Comparison of ENCODE assay signal across 11 cellular contexts in the genomic region with DNA sequence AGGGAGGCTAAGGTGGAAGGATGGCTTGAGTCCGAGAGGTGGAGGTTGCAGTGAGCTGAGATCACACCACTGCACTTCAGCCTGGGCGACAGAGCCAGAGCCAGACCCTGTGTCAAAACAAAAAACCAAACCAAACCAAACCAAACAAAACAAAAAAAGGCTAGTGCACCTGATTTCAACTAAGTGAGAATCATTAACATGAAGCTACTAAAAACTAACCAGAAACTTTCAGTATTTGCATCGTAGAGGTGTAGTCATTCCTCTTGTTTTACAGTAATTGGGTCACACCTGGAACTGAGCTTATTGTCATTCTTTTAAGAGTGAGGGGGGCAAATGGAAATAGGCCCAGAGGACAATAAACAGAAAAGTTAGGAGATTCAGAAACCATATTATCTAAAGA. TPM values are rescaled to one million over a fixed set of nuclear protein-coding genes. Genes with fewer than 3 reads are reported as not detected.
DNase-seq lines count a peak whose midpoint lies in the region; ATAC-seq, FAIRE-seq and TF ChIP-seq lines count a peak whose summit lies in the region.
"Had no signal": no experiment of that assay in that cellular context is flagged by ENCODE, and none has a peak within 500 bp of the region (broad histone marks: within the 10 kb centered on the region; RNA-seq: fewer than 3 reads in every experiment).

No MANE protein-coding gene starts in this region.

- WGBS in pancreas, 2 donors, result 67 to 80% methylated on average over 3 of the region's 3 CpGs

- peaks cover 3 to 16% (median 6%) of the 10 kb centered on the region in 3 experiments for H3K36me3 ChIP-seq in naive thymus-derived CD4-positive, alpha-beta T cell (ENCODE audit: control insufficient read depth in 2 of 3, insufficient read depth in 3 of 3, low read length in 3 of 3)
- no peaks in the 10 kb centered on the region for H3K36me3 ChIP-seq in pancreas
- H3K36me3 ChIP-seq: transverse colon had no signal

- H3K9me3 Mint-ChIP-seq in activated CD4-positive, alpha-beta T cell treated with anti-CD3 and anti-CD28 coated beads, Interleukin-2, amount 10 ng/mL, durations not matched to agents 24 days and 14 days, result no peaks in the 10 kb centered on the region
- no peaks in the 10 kb centered on the region for H3K9me3 Mint-ChIP-seq in naive thymus-derived CD4-positive, alpha-beta T cell
- H3K9me3 Mint-ChIP-seq: activated naive CD4-positive, alpha-beta T cell treated with anti-CD3 and anti-CD28 coated beads, Interleukin-2, amount 10 ng/mL, durations not matched to agents 7 days and 5 days had no signal

- peaks cover 56% of the 10 kb centered on the region for H3K36me3 Mint-ChIP-seq in activated CD4-positive, alpha-beta T cell treated with anti-CD3 and anti-CD28 coated beads, Interleukin-2, amount 10 ng/mL, durations not matched to agents 24 days and 14 days (ENCODE audit: low read depth)
- H3K36me3 Mint-ChIP-seq in naive thymus-derived CD4-positive, alpha-beta T cell, result peaks cover 18 to 45% (median 41%) of the 10 kb centered on the region in 5 donors

- peaks cover 0 to 10% of the 10 kb centered on the region in 2 donors for H3K4me1 ChIP-seq in naive thymus-derived CD4-positive, alpha-beta T cell (ENCODE audit: control insufficient read depth in 2 of 2, insufficient read depth in 2 of 2, low read length in 2 of 2)
- H3K4me1 ChIP-seq in pancreas, result peaks cover 0 to 9% (median 6%) of the 10 kb centered on the region in 3 donors

- no peaks in the 10 kb centered on the region for H3K27me3 Mint-ChIP-seq in activated CD4-positive, alpha-beta T cell treated with anti-CD3 and anti-CD28 coated beads, Interleukin-2, amount 10 ng/mL, durations not matched to agents 24 days and 14 days
- H3K27me3 Mint-ChIP-seq in naive thymus-derived CD4-positive, alpha-beta T cell, result no peaks in the 10 kb centered on the region
- H3K27me3 Mint-ChIP-seq: activated naive CD4-positive, alpha-beta T cell treated with anti-CD3 and anti-CD28 coated beads, Interleukin-2, amount 10 ng/mL, durations not matched to agents 7 days and 5 days had no signal

- H3K4me1 Mint-ChIP-seq in activated CD4-positive, alpha-beta T cell treated with anti-CD3 and anti-CD28 coated beads, Interleukin-2, amount 10 ng/mL, durations not matched to agents 24 days and 14 days, result peaks cover 26% of the 10 kb centered on the region
- H3K4me1 Mint-ChIP-seq in naive thymus-derived CD4-positive, alpha-beta T cell, result peaks cover 27 to 69% (median 65%) of the 10 kb centered on the region in 7 donors

- no peaks in the 10 kb centered on the region for H3K9me3 ChIP-seq in naive thymus-derived CD4-positive, alpha-beta T cell (ENCODE audit: control insufficient read depth in 2 of 3, low read length in 3 of 3)
- H3K9me3 ChIP-seq in pancreas, result no peaks in the 10 kb centered on the region
- H3K9me3 ChIP-seq: transverse colon had no signal

- no peak for DNase-seq in activated CD4-positive, alpha-beta T cell treated with anti-CD3 and anti-CD28 coated beads, Interleukin-2, amount 10 ng/mL, durations not matched to agents 24 days and 14 days
- no peak for DNase-seq in activated CD4-positive, alpha-beta T cell treated with anti-CD3 and anti-CD28 coated beads for 1 hour
- no peak for DNase-seq in naive thymus-derived CD4-positive, alpha-beta T cell
- DNase-seq in OCI-M1 (lab: John Stamatoyannopoulos, UW), result no peak
- DNase-seq in AG08396 (ENCODE audit: low spot score), result no peak
- DNase-seq in pancreas, result no peak
- DNase-seq: activated naive CD4-positive, alpha-beta T cell treated with anti-CD3 and anti-CD28 coated beads, Interleukin-2, amount 10 ng/mL, durations not matched to agents 7 days and 5 days; transverse colon had no signal

- no peak overlapping the region for H3K4me3 Mint-ChIP-seq in activated CD4-positive, alpha-beta T cell treated with anti-CD3 and anti-CD28 coated beads, Interleukin-2, amount 10 ng/mL, durations not matched to agents 24 days and 14 days
- no peak overlapping the region for H3K4me3 Mint-ChIP-seq in naive thymus-derived CD4-positive, alpha-beta T cell
- H3K4me3 Mint-ChIP-seq: activated naive CD4-positive, alpha-beta T cell treated with anti-CD3 and anti-CD28 coated beads, Interleukin-2, amount 10 ng/mL, durations not matched to agents 7 days and 5 days had no signal

- no peak for FAIRE-seq in pancreas (lab: Jason Lieb, UNC)
- FAIRE-seq: A204.1 had no signal

- H3K27ac Mint-ChIP-seq in activated CD4-positive, alpha-beta T cell treated with anti-CD3 and anti-CD28 coated beads, Interleukin-2, amount 10 ng/mL, durations not matched to agents 24 days and 14 days, result peak overlapping the region; percentile 20
- peak overlapping the region in 6 of 9 donors; percentile 4 to 86 (median 20) for H3K27ac Mint-ChIP-seq in naive thymus-derived CD4-positive, alpha-beta T cell
- H3K27ac Mint-ChIP-seq: activated naive CD4-positive, alpha-beta T cell treated with anti-CD3 and anti-CD28 coated beads, Interleukin-2, amount 10 ng/mL, durations not matched to agents 7 days and 5 days had no signal

- intact Hi-C loops in activated CD4-positive, alpha-beta T cell treated with anti-CD3 and anti-CD28 coated beads, Interleukin-2, amount 10 ng/mL, durations not matched to agents 24 days and 14 days (cut with micrococcal nuclease), result no loop called here
- intact Hi-C loops in naive thymus-derived CD4-positive, alpha-beta T cell (cut with micrococcal nuclease), result no loop called here
- intact Hi-C loops in pancreas (cut with DNase I), result no loop called here

- TF ChIP-seq CTCF in pancreas (IDR thresholded peaks at IDR 0.05), result no peak

- POLR2A ChIA-PET in naive thymus-derived CD4-positive, alpha-beta T cell (lab: Charles Lee), result interaction anchor here (0.9 to 1.3 kb wide), 5 partner anchors 10 to 95 kb away, joined by 3 to 5 read pairs (median 4); no protein-coding TSS in a partner anchor

- no peak overlapping the region for H3K4me3 ChIP-seq in naive thymus-derived CD4-positive, alpha-beta T cell (ENCODE audit: low read length)
- no peak overlapping the region for H3K4me3 ChIP-seq in pancreas
- H3K4me3 ChIP-seq: transverse colon had no signal

- no peak overlapping the region for H3K27ac ChIP-seq in naive thymus-derived CD4-positive, alpha-beta T cell (ENCODE audit: low read depth, low read length)
- peak overlapping the region in 1 of 4 donors; percentile 37 for H3K27ac ChIP-seq in pancreas

- no peaks in the 10 kb centered on the region for H3K27me3 ChIP-seq in naive thymus-derived CD4-positive, alpha-beta T cell (ENCODE audit: control insufficient read depth in 2 of 2, insufficient read depth in 2 of 2, low read length in 2 of 2)
- no peaks in the 10 kb centered on the region for H3K27me3 ChIP-seq in pancreas
- H3K27me3 ChIP-seq: transverse colon had no signal

- CTCF ChIA-PET in naive thymus-derived CD4-positive, alpha-beta T cell (lab: Charles Lee), result interaction anchor here (1.0 kb wide), 1 partner anchor 124 kb away, joined by 4 read pairs; no protein-coding TSS in a partner anchor

- peak; percentile 73 for ATAC-seq in GM21528 (IDR thresholded peaks at IDR 0.05; ENCODE audit: low FRiP score, unreplicated experiment)
- peak; percentile 78 for ATAC-seq in HG03280 (IDR thresholded peaks at IDR 0.05; ENCODE audit: unreplicated experiment)
- no peak for ATAC-seq in naive thymus-derived CD4-positive, alpha-beta T cell
- ATAC-seq in pancreas, result no peak

RNA-seq across cellular contexts. Expression of a gene that starts 58.5 kb away (rescaled TPM):
- total RNA-seq in activated CD4-positive, alpha-beta T cell treated with anti-CD3 and anti-CD28 coated beads, Interleukin-2, amount 10 ng/mL, durations not matched to agents 24 days and 14 days, result 128 and 132 TPM in 2 replicates
- 100 to 1,000 TPM; 115 to 264 (median 160) TPM for total RNA-seq in naive thymus-derived CD4-positive, alpha-beta T cell
- 100 to 1,000 TPM; 214 to 313 TPM for polyA plus RNA-seq in naive thymus-derived CD4-positive, alpha-beta T cell
- 10 to 100 TPM in 3 of 6 donors, 1 to 10 TPM in 3; 5.9 to 36.6 (median 9.3) TPM for total RNA-seq in pancreas
- polyA plus RNA-seq in pancreas, result 1 to 10 TPM; 4.8 to 9.1 TPM

Comparison
In these comparisons a context has a peak if more than half of its experiments do, and no peak if none do; other contexts are left out.
1. ATAC-seq: peak in GM21528 (single experiment) and HG03280 (single experiment); none in naive thymus-derived CD4-positive, alpha-beta T cell (single experiment) and pancreas (0 of 4).